ENCODE assay signal across 10 cellular contexts in the genomic region with DNA sequence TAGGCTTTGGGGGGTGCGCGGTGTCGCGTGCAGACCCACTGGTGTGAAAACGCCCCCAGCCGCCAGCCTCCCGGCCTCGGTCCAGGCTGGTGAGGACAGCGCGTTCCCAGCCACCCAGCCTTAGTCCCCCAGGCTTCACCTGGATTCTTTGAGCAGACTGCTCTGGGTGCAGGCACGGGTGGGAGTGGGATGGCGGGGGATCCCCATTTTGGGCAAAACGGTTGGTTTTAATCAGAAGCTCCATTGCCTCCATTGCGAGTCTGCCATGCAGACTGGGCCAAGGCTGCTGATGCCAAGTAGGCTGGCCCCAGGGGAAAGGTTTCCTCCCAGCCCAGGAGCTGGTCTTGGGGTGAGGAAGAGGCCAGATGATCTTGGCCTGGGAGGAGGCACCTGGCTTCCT. TPM values are rescaled to one million over a fixed set of nuclear protein-coding genes. Genes with fewer than 3 reads are reported as not detected.
A peak's percentile ranks its signal among the peaks of the same experiment; 100 is the strongest.
DNase-seq lines count a peak whose midpoint lies in the region; ATAC-seq and TF ChIP-seq lines count a peak whose summit lies in the region.
"Had no signal": no experiment of that assay in that cellular context is flagged by ENCODE, and none has a peak within 500 bp of the region (broad histone marks: within the 10 kb centered on the region; RNA-seq: fewer than 3 reads in every experiment).

No MANE protein-coding gene starts in this region.

- H3K4me1 ChIP-seq in PC-9 (replicated peaks; ENCODE audit: insufficient read depth) (peaks cover 76% of the 10 kb centered on the region), esophagus muscularis mucosa (peaks cover 23 to 25% (median 24%) of the 10 kb centered on the region in 4 donors), upper lobe of right lung (peaks cover 10% of the 10 kb centered on the region)

- no peak overlapping the region for H3K4me3 Mint-ChIP-seq in activated CD4-positive, alpha-beta T cell treated with anti-CD3 and anti-CD28 coated beads for 36 hours
- peak overlapping the region in 1 of 2 donors; percentile 19 for H3K4me3 Mint-ChIP-seq in CD14-positive monocyte
- H3K4me3 Mint-ChIP-seq: dendritic cell treated with granulocyte-macrophage colony-stimulating factor and Interleukin-4, amounts not matched to agents 40 ng/mL and 50 ng/mL, for 4 days; naive B cell; T-cell had no signal

- no TSS peak for BruUV-seq in PC-9 (replicated peaks; lab: Mats Ljungman, UMichigan)

- H3K4me3 ChIP-seq in PC-9, result peak overlapping the region; percentile 70
- H3K4me3 ChIP-seq in esophagus muscularis mucosa, result peak overlapping the region; percentile 51 to 64 (median 53)
- H3K4me3 ChIP-seq in upper lobe of right lung, result peak overlapping the region; percentile 53

- POLR2A ChIA-PET in PC-9 (lab: Charles Lee; ENCODE audit: unreplicated experiment), result interaction anchor here (0.5 to 1.1 kb wide), 3 partner anchors 13 to 1162 kb away, joined by 3 to 4 read pairs (median 3); no protein-coding TSS in a partner anchor
- POLR2A ChIA-PET in activated CD4-positive, alpha-beta T cell treated with anti-CD3 and anti-CD28 coated beads for 36 hours (lab: Charles Lee), result no interaction called here

- H3K27me3 ChIP-seq in PC-9 (ENCODE audit: insufficient read depth, low read depth) (no peaks in the 10 kb centered on the region), esophagus muscularis mucosa (peaks cover 0 to 41% (median 7%) of the 10 kb centered on the region in 4 donors), upper lobe of right lung (peaks cover 7% of the 10 kb centered on the region)

- ATAC-seq in upper lobe of right lung, result peak; percentile 3
- no peak for ATAC-seq in activated CD4-positive, alpha-beta T cell treated with anti-CD3 and anti-CD28 coated beads for 36 hours
- ATAC-seq: T-cell had no signal

- peaks cover 12% of the 10 kb centered on the region for H3K9me3 Mint-ChIP-seq in activated CD4-positive, alpha-beta T cell treated with anti-CD3 and anti-CD28 coated beads for 36 hours (ENCODE audit: low read depth)
- peaks cover 10 to 21% (median 16%) of the 10 kb centered on the region in 7 donors for H3K9me3 Mint-ChIP-seq in CD14-positive monocyte

- H2AFZ ChIP-seq in PC-9, result peak overlapping the region; percentile 84; the same call in 1 of the 2 replicates

- H3K27me3 Mint-ChIP-seq in activated CD4-positive, alpha-beta T cell treated with anti-CD3 and anti-CD28 coated beads for 36 hours, result peaks cover 44% of the 10 kb centered on the region
- peaks cover 36 to 64% (median 59%) of the 10 kb centered on the region in 3 donors for H3K27me3 Mint-ChIP-seq in CD14-positive monocyte (ENCODE audit: low read depth in 3 of 3)

- peak overlapping the region; percentile 99 for H3K27ac ChIP-seq in PC-9
- no peak overlapping the region for H3K27ac ChIP-seq in esophagus muscularis mucosa (replicated peaks in 1 of 4)
- peak overlapping the region; percentile 80 for H3K27ac ChIP-seq in upper lobe of right lung

- H3K9me3 ChIP-seq in PC-9 (ENCODE audit: insufficient read depth, low read depth) (peaks cover 16% of the 10 kb centered on the region), esophagus muscularis mucosa (peaks cover 0 to 28% (median 17%) of the 10 kb centered on the region in 4 donors), upper lobe of right lung (peaks cover 3% of the 10 kb centered on the region)

- 40% methylated on average over 12 of the region's 14 CpGs for WGBS in esophagus muscularis mucosa

- DNase-seq in PC-9, result peak; percentile 52 to 57
- no peak for DNase-seq in esophagus muscularis mucosa (ENCODE audit: extremely low spot score)
- peak; percentile 80 for DNase-seq in mesenteric fat pad (ENCODE audit: low spot score)
- no peak for DNase-seq in upper lobe of right lung
- DNase-seq in activated CD4-positive, alpha-beta T cell treated with anti-CD3 and anti-CD28 coated beads for 36 hours, result no peak
- DNase-seq in Kasumi-1 (lab: John Stamatoyannopoulos, UW), result no peak
- DNase-seq in CD14-positive monocyte (ENCODE audit: low spot score), result no peak
- DNase-seq: naive B cell, T-cell had no signal

- no peak for TF ChIP-seq CTCF in PC-9 (conservative IDR thresholded peaks at IDR 0.05)
- no peak for TF ChIP-seq CTCF in esophagus muscularis mucosa (IDR thresholded peaks at IDR 0.05)
- no peak for TF ChIP-seq CTCF in upper lobe of right lung (IDR thresholded peaks at IDR 0.05)
- TF ChIP-seq CTCF in CD14-positive monocyte (IDR thresholded peaks at IDR 0.05), result no peak

- H3K27ac Mint-ChIP-seq in activated CD4-positive, alpha-beta T cell treated with anti-CD3 and anti-CD28 coated beads for 36 hours, result no peak overlapping the region
- peak overlapping the region in 1 of 7 donors; percentile 80 for H3K27ac Mint-ChIP-seq in CD14-positive monocyte
- H3K27ac Mint-ChIP-seq: dendritic cell treated with granulocyte-macrophage colony-stimulating factor and Interleukin-4, amounts not matched to agents 40 ng/mL and 50 ng/mL, for 4 days; naive B cell; T-cell had no signal

- H3K9me2 ChIP-seq in PC-9 (ENCODE audit: insufficient read depth), result no peaks in the 10 kb centered on the region

- H3K4me2 ChIP-seq in PC-9, result peak overlapping the region; percentile 99

- H3K36me3 ChIP-seq in PC-9 (ENCODE audit: low read depth), result peaks cover 23% of the 10 kb centered on the region
- no peaks in the 10 kb centered on the region for H3K36me3 ChIP-seq in esophagus muscularis mucosa
- no peaks in the 10 kb centered on the region for H3K36me3 ChIP-seq in upper lobe of right lung

- H4K20me1 ChIP-seq in PC-9 (ENCODE audit: insufficient read depth), result no peaks in the 10 kb centered on the region

- peaks cover 80% of the 10 kb centered on the region for H3K79me2 ChIP-seq in PC-9 (ENCODE audit: low read depth)

- H3K4me1 Mint-ChIP-seq in activated CD4-positive, alpha-beta T cell treated with anti-CD3 and anti-CD28 coated beads for 36 hours, result no peaks in the 10 kb centered on the region
- peaks cover 7% of the 10 kb centered on the region for H3K4me1 Mint-ChIP-seq in CD14-positive monocyte

- CTCF ChIA-PET in PC-9 (lab: Charles Lee), result interaction anchor here (0.6 to 2.5 kb wide), 6 partner anchors 11 to 80 kb away, joined by 3 to 19 read pairs (median 6); no protein-coding TSS in a partner anchor
- CTCF ChIA-PET in activated CD4-positive, alpha-beta T cell treated with anti-CD3 and anti-CD28 coated beads for 36 hours (lab: Charles Lee), result interaction anchor here (0.6 to 1.3 kb wide), 3 partner anchors 21 to 499 kb away, joined by 3 to 5 read pairs (median 3); no protein-coding TSS in a partner anchor

- H3K36me3 Mint-ChIP-seq in activated CD4-positive, alpha-beta T cell treated with anti-CD3 and anti-CD28 coated beads for 36 hours (ENCODE audit: low read depth), result peaks cover 4% of the 10 kb centered on the region
- H3K36me3 Mint-ChIP-seq in CD14-positive monocyte, result no peaks in the 10 kb centered on the region
- H3K36me3 Mint-ChIP-seq: T-cell had no signal

- intact Hi-C loops in PC-9 (cut with micrococcal nuclease; ENCODE audit: unreplicated experiment), result loop anchor here (2.0 to 5.0 kb wide), 2 partner anchors 13 to 200 kb away; no protein-coding TSS in a partner anchor
- intact Hi-C loops in esophagus muscularis mucosa (cut with DNase I), result no loop called here
- intact Hi-C loops in upper lobe of right lung (cut with DNase I), result no loop called here
- intact Hi-C loops in activated CD4-positive, alpha-beta T cell treated with anti-CD3 and anti-CD28 coated beads for 36 hours (cut with DNase I, micrococcal nuclease), result no loop called here
- intact Hi-C loops in CD14-positive monocyte (cut with micrococcal nuclease), result no loop called here

- TF ChIP-seq EP300 in esophagus muscularis mucosa (IDR thresholded peaks at IDR 0.05), result no peak

- H3F3A ChIP-seq in PC-9 (ENCODE audit: insufficient read depth, low read depth), result peaks cover 61% of the 10 kb centered on the region

- TF ChIP-seq POLR2A in esophagus muscularis mucosa (IDR thresholded peaks at IDR 0.05; ENCODE audit: low read depth), result no peak

RNA-seq across cellular contexts. Expression of gene MLPH, which starts 0.4 kb away (rescaled TPM):
- total RNA-seq in PC-9 (2021), result 237 and 283 TPM in 2 replicates
- total RNA-seq in esophagus muscularis mucosa, result 1 to 10 TPM; 5.3 to 8.7 (median 7.8) TPM
- 7.3 TPM for total RNA-seq in mesenteric fat pad
- total RNA-seq in upper lobe of right lung, result 423 TPM
- total RNA-seq in activated CD4-positive, alpha-beta T cell treated with anti-CD3 and anti-CD28 coated beads for 36 hours, result 1 to 10 TPM in 1 of 2 experiments, under 1 TPM in 1; 0.82 to 1.2 TPM
- not detected for polyA plus RNA-seq in CD14-positive monocyte

Comparison
In these comparisons a context has a peak if more than half of its experiments do, and no peak if none do; other contexts are left out.
1. DNase-seq: peak in PC-9 (2 of 2) and mesenteric fat pad (single experiment); none in esophagus muscularis mucosa (single experiment), upper lobe of right lung (single experiment), activated CD4-positive, alpha-beta T cell treated with anti-CD3 and anti-CD28 coated beads for 36 hours (single experiment), Kasumi-1 (0 of 2) and CD14-positive monocyte (single experiment).
2. H3K27ac ChIP-seq: peak in PC-9 (single experiment) and upper lobe of right lung (single experiment); none in esophagus muscularis mucosa (0 of 4).
3. RNA of gene MLPH, which starts 0.4 kb away (total RNA-seq): 423 TPM in upper lobe of right lung (single experiment) and 237 to 283 TPM in PC-9; 5.3 to 8.7 TPM in esophagus muscularis mucosa, 7.3 TPM in mesenteric fat pad (single experiment) and 0.82 to 1.2 TPM in activated CD4-positive, alpha-beta T cell treated with anti-CD3 and anti-CD28 coated beads for 36 hours; every median in the first group is over 10 times any median in the second.
4. Peak in every context shown above with its lines, with median percentiles within 50 percentile points of each other: H3K4me3 ChIP-seq.